16 cellular contexts compared by ENCODE assay signal in genomic region chr9:93461810-93462209, GRCh38.
"Had no signal": no experiment of that assay in that cellular context is flagged by ENCODE, and none has a peak within 500 bp of the region (broad histone marks: within the 10 kb centered on the region; RNA-seq: fewer than 3 reads in every experiment).

No MANE protein-coding gene starts in this region.

- H3K9me3 Mint-ChIP-seq: activated CD4-positive, alpha-beta T cell treated with anti-CD3 and anti-CD28 coated beads, Interleukin-2, amount 10 ng/mL, durations not matched to agents 7 days and 5 days; activated naive CD4-positive, alpha-beta T cell treated with anti-CD3 and anti-CD28 coated beads, Interleukin-2, amount 50 U/mL, for 72 hours; immature natural killer cell; nephron progenitor cell; stimulated activated naive B cell treated with anti-CD40 and anti-IgM and Interleukin-4, amounts not matched to agents 10 μg/mL and 1 μg/mL and 100 μg/mL, for 72 hours had no signal

- H3K27ac ChIP-seq: esophagus squamous epithelium had no signal

- ATAC-seq: activated naive CD4-positive, alpha-beta T cell treated with anti-CD3 and anti-CD28 coated beads, Interleukin-2, amount 50 U/mL, for 72 hours; activated T-cell treated with anti-CD3 and anti-CD28 coated beads, Interleukin-2, amount 50 U/mL, for 72 hours; left ventricle myocardium superior; stimulated activated naive B cell treated with anti-CD40 and anti-IgM and Interleukin-4, amounts not matched to agents 10 μg/mL and 1 μg/mL and 100 μg/mL, for 72 hours had no signal

- H3K36me3 ChIP-seq: esophagus squamous epithelium, spleen had no signal

- DNase-seq: activated CD4-positive, alpha-beta T cell treated with anti-CD3 and anti-CD28 coated beads, Interleukin-2, amount 10 ng/mL, durations not matched to agents 7 days and 5 days; activated CD8-positive, alpha-beta memory T cell treated with anti-CD3 and anti-CD28 coated beads for 24 hours; activated CD8-positive, alpha-beta memory T cell treated with anti-CD3 and anti-CD28 coated beads, Interleukin-2, amount 50 U/mL, for 48 hours; activated gamma-delta T cell; activated T-cell treated with anti-CD3 and anti-CD28 coated beads, Interleukin-2, amount 50 U/mL, for 72 hours; effector CD8-positive, alpha-beta T cell; esophagus squamous epithelium; immature natural killer cell; kidney glomerular epithelial cell; left ventricle myocardium superior; nephron progenitor cell; occipital lobe; posterior cingulate gyrus; spleen; stimulated activated naive B cell treated with anti-CD40 and anti-IgM and Interleukin-4, amounts not matched to agents 10 μg/mL and 1 μg/mL and 100 μg/mL, for 72 hours had no signal

- H3K4me3 Mint-ChIP-seq: activated CD4-positive, alpha-beta T cell treated with anti-CD3 and anti-CD28 coated beads, Interleukin-2, amount 10 ng/mL, durations not matched to agents 7 days and 5 days; immature natural killer cell; nephron progenitor cell; stimulated activated naive B cell treated with anti-CD40 and anti-IgM and Interleukin-4, amounts not matched to agents 10 μg/mL and 1 μg/mL and 100 μg/mL, for 72 hours had no signal

- H3K9me3 ChIP-seq: esophagus squamous epithelium, spleen had no signal

- H3K27me3 Mint-ChIP-seq: activated CD4-positive, alpha-beta T cell treated with anti-CD3 and anti-CD28 coated beads, Interleukin-2, amount 10 ng/mL, durations not matched to agents 7 days and 5 days; stimulated activated naive B cell treated with anti-CD40 and anti-IgM and Interleukin-4, amounts not matched to agents 10 μg/mL and 1 μg/mL and 100 μg/mL, for 72 hours had no signal

- H3K27me3 ChIP-seq: esophagus squamous epithelium, spleen had no signal

- H3K4me3 ChIP-seq: esophagus squamous epithelium, spleen had no signal

- H3K27ac Mint-ChIP-seq: activated CD4-positive, alpha-beta T cell treated with anti-CD3 and anti-CD28 coated beads, Interleukin-2, amount 10 ng/mL, durations not matched to agents 7 days and 5 days; nephron progenitor cell had no signal
